In genomic region chr12:89671469-89671868, GRCh38 we compare ENCODE assay signal across 12 cellular contexts.
DNase-seq lines count a peak whose midpoint lies in the region; ATAC-seq and TF ChIP-seq lines count a peak whose summit lies in the region.
"Had no signal": no experiment of that assay in that cellular context is flagged by ENCODE, and none has a peak within 500 bp of the region (broad histone marks: within the 10 kb centered on the region; RNA-seq: fewer than 3 reads in every experiment).

No MANE protein-coding gene starts in this region.

- H3K9me3 Mint-ChIP-seq in effector memory CD8-positive, alpha-beta T cell, result no peaks in the 10 kb centered on the region

- peaks cover 7% of the 10 kb centered on the region for H3K36me3 Mint-ChIP-seq in effector memory CD8-positive, alpha-beta T cell (ENCODE audit: insufficient read depth)

- TF ChIP-seq EP300 in Ishikawa (IDR thresholded peaks at IDR 0.05; ENCODE audit: borderline replicate concordance), result no peak

- peak; percentile 1 for ATAC-seq in GM18867 (IDR thresholded peaks at IDR 0.05; ENCODE audit: unreplicated experiment)
- no peak for ATAC-seq in effector memory CD8-positive, alpha-beta T cell (replicated peaks)
- ATAC-seq in HG02678 (IDR thresholded peaks at IDR 0.05; ENCODE audit: unreplicated experiment), result no peak
- no peak for ATAC-seq in HG02763 (IDR thresholded peaks at IDR 0.05; ENCODE audit: unreplicated experiment)

- H3K4me3 Mint-ChIP-seq in effector memory CD8-positive, alpha-beta T cell, result peak overlapping the region; percentile 6 to 60

- no peak for TF ChIP-seq RAD21 in Ishikawa (IDR thresholded peaks at IDR 0.05; ENCODE audit: low read depth)

- peak overlapping the region in 1 of 2 donors; percentile 67 for H3K27ac Mint-ChIP-seq in effector memory CD8-positive, alpha-beta T cell

- H3K4me1 Mint-ChIP-seq in effector memory CD8-positive, alpha-beta T cell (ENCODE audit: low read depth in 2 of 2), result peaks cover 50 to 77% of the 10 kb centered on the region in 2 donors

- TF ChIP-seq CTCF in retinal pigment epithelial cell (conservative IDR thresholded peaks at IDR 0.05; ENCODE audit: low read depth, low read length), result no peak

- no peak for DNase-seq in effector memory CD8-positive, alpha-beta T cell
- peak; percentile 82 for DNase-seq in retinal pigment epithelial cell (ENCODE audit: low read depth)
- DNase-seq in C1 segment of cervical spinal cord (lab: John Stamatoyannopoulos, UW), result no peak
- DNase-seq: GDM1, NCI-H2171 treated with DMSO at 0.1 percent for 48 hours, retina, SHP77 treated with DMSO at 0.1 percent for 48 hours had no signal

- H3K4me3 ChIP-seq in retinal pigment epithelial cell (ENCODE audit: low read length), result no peak overlapping the region
- H3K4me3 ChIP-seq: vagina had no signal

- no peaks in the 10 kb centered on the region for H3K27me3 Mint-ChIP-seq in effector memory CD8-positive, alpha-beta T cell

TF ChIP-seq in Ishikawa, 13 proteins besides CTCF, POLR2A, EP300 and RAD21:
- no peak for TF ChIP-seq USF1 (IDR thresholded peaks at IDR 0.05)
- no peak for TF ChIP-seq FOXM1 (IDR thresholded peaks at IDR 0.05; ENCODE audit: borderline replicate concordance, low read depth)
- peak; percentile 59 for TF ChIP-seq TEAD4 (IDR thresholded peaks at IDR 0.05)
